Comparison of ENCODE assay signal across 1 cellular context in the genomic region with DNA sequence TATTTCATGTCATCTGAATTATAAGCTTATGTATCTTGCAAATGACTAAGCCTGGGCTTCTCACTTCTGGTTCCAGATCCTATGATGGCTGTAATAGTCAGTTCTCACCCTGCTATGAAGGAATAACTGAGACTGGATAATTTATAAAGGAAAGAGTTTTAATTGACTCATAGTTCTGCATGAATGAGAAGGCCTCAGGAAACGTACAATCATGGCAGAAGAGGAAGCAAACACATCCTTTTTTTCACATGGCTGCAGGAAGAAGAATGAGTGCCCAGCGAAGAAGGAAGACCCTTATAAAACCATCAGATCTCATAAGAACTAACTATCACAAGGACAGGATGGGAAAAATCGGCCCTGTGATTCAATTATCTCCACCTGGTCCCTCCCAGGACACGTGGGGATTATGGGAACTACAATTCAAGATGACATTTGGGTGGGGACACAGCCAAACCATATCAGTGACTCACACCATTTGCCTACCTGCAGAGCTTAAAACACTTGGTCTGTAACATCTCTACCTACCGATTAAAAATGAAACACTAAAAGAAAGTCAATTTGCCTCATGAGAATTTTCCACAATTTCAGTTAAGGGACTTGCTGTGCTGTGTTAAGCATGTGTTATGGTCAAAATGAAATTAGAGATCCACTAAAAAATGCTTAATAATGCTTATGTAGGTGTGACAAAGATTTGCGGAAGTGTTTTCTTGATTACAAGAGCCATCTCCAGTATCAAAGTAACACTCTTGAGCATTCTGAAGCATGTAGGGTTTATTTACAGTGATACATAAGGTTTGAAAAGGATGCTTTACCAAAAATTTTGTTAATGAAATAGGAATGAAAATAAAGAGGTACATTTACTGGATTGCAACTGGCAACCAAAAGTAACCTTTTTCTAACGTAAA.
TF ChIP-seq lines count a peak whose summit lies in the region.

No MANE protein-coding gene starts in this region.

TF ChIP-seq in HCT116, 20 proteins besides CTCF, POLR2A, EP300 and RAD21:
- TF ChIP-seq SP1 (IDR thresholded peaks at IDR 0.05; ENCODE audit: low read depth) (0 out of 2 replicates have a peak, but pooled peaks have one; percentile 15), SIN3A (IDR thresholded peaks at IDR 0.05; ENCODE audit: low read depth) (no peak)
- TF ChIP-seq, protein P1, sequence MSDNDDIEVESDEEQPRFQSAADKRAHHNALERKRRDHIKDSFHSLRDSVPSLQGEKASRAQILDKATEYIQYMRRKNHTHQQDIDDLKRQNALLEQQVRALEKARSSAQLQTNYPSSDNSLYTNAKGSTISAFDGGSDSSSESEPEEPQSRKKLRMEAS (IDR thresholded peaks at IDR 0.05), result peak; percentile 36; the same call in 1 of the 2 replicates
